In genomic region chr5:66979738-66980137, GRCh38 we compare ENCODE assay signal across 6 cellular contexts.
"Had no signal": no experiment of that assay in that cellular context is flagged by ENCODE, and none has a peak within 500 bp of the region (broad histone marks: within the 10 kb centered on the region; RNA-seq: fewer than 3 reads in every experiment).

No MANE protein-coding gene starts in this region.

- ATAC-seq: K562 had no signal

- H3K4me3 ChIP-seq: K562 had no signal

- DNase-seq: IMR-90, KBM-7, KG1 had no signal

- H3K27ac ChIP-seq: HL-60 had no signal

- FAIRE-seq: HTR-8/SVneo had no signal
